8 cellular contexts compared by ENCODE assay signal in the genomic region with DNA sequence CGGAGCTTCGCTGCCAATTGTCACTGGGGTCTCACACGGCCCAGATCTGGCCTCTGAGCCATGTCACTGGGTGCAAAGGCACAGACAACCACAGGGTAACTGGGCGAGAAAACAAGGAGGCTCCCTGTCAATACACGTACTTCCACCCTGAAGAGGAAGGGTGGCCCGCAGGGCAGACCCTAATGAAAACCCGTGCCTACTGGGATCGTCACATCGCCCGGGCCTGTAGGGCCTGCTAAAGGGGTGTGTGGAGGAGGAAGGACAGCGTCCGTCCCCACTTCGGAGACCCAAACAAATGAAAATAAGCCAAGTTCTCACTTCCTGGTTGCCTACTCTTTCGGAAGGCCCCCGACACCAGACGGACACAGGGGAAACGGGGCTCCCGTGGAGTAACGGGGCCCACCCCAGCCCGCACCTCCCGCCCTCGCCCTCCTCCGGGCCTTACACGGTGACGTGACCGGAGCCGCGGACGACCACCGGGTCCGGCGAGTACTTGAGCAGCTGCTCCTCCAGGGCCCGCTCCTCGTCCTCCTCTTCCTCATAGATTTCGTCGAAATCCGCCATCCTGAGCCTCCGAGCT. TPM values are rescaled to one million over a fixed set of nuclear protein-coding genes. Genes with fewer than 3 reads are reported as not detected.
DNase-seq lines count a peak whose midpoint lies in the region; ATAC-seq and TF ChIP-seq lines count a peak whose summit lies in the region.

No MANE protein-coding gene starts in this region.

- H3K4me1 ChIP-seq in HUES6 (ENCODE audit: control insufficient read depth, insufficient read depth, low read length): peaks cover 28% of the 10 kb centered on the region

- TF ChIP-seq CTCF in mesothelial cell of epicardium (IDR thresholded peaks at IDR 0.05; ENCODE audit: unreplicated experiment): no peak

- H3K9me3 Mint-ChIP-seq in activated CD4-positive, alpha-beta T cell treated with anti-CD3 and anti-CD28 coated beads, Interleukin-2, amount 10 ng/mL, durations not matched to agents 7 days and 5 days: no peaks in the 10 kb centered on the region
- H3K9me3 Mint-ChIP-seq in mesothelial cell of epicardium: no peaks in the 10 kb centered on the region
- no peaks in the 10 kb centered on the region for H3K9me3 Mint-ChIP-seq in stimulated activated memory B cell treated with anti-CD40 and anti-IgM and Interleukin-4, amounts not matched to agents 10 μg/mL and 1 μg/mL and 100 μg/mL, for 72 hours

- peak overlapping the region; percentile 96 for H3K4me3 Mint-ChIP-seq in activated CD4-positive, alpha-beta T cell treated with anti-CD3 and anti-CD28 coated beads, Interleukin-2, amount 10 ng/mL, durations not matched to agents 7 days and 5 days
- peak overlapping the region; percentile 93 for H3K4me3 Mint-ChIP-seq in mesothelial cell of epicardium
- peak overlapping the region; percentile 90 for H3K4me3 Mint-ChIP-seq in stimulated activated memory B cell treated with anti-CD40 and anti-IgM and Interleukin-4, amounts not matched to agents 10 μg/mL and 1 μg/mL and 100 μg/mL, for 72 hours

- CTCF ChIA-PET in activated CD4-positive, alpha-beta T cell treated with anti-CD3 and anti-CD28 coated beads, Interleukin-2, amount 10 ng/mL, durations not matched to agents 7 days and 5 days (lab: Charles Lee): no interaction called here

- no peaks in the 10 kb centered on the region for H3K36me3 ChIP-seq in HUES6 (ENCODE audit: control insufficient read depth, insufficient read depth, low read length)

- peaks cover 44% of the 10 kb centered on the region for H3K4me1 Mint-ChIP-seq in activated CD4-positive, alpha-beta T cell treated with anti-CD3 and anti-CD28 coated beads, Interleukin-2, amount 10 ng/mL, durations not matched to agents 7 days and 5 days
- peaks cover 41% of the 10 kb centered on the region for H3K4me1 Mint-ChIP-seq in mesothelial cell of epicardium
- peaks cover 47% of the 10 kb centered on the region for H3K4me1 Mint-ChIP-seq in stimulated activated memory B cell treated with anti-CD40 and anti-IgM and Interleukin-4, amounts not matched to agents 10 μg/mL and 1 μg/mL and 100 μg/mL, for 72 hours

- H3K9ac ChIP-seq in HUES6 (ENCODE audit: low read length): peak overlapping the region; percentile 88

- peak; percentile 18 for ATAC-seq in GM21367 (IDR thresholded peaks at IDR 0.05; ENCODE audit: unreplicated experiment)
- peak; percentile 56 for ATAC-seq in stimulated activated memory B cell treated with anti-CD40 and anti-IgM and Interleukin-4, amounts not matched to agents 10 μg/mL and 1 μg/mL and 100 μg/mL, for 72 hours

- DNase-seq in Daoy (ENCODE audit: low read depth) (peak; percentile 13), mesothelial cell of epicardium (ENCODE audit: low spot score in 2 of 2, unreplicated experiment in 2 of 2) (peak in 1 of 2 experiments; percentile 23), COLO829 (ENCODE audit: low spot score) (no peak)
- DNase-seq in activated CD4-positive, alpha-beta T cell treated with anti-CD3 and anti-CD28 coated beads, Interleukin-2, amount 10 ng/mL, durations not matched to agents 7 days and 5 days: peak; percentile 31
- DNase-seq in effector CD8-positive, alpha-beta T cell (lab: John Stamatoyannopoulos, UW): peak; percentile 40

- peaks cover 24% of the 10 kb centered on the region for H3K36me3 Mint-ChIP-seq in activated CD4-positive, alpha-beta T cell treated with anti-CD3 and anti-CD28 coated beads, Interleukin-2, amount 10 ng/mL, durations not matched to agents 7 days and 5 days (ENCODE audit: low read depth)
- H3K36me3 Mint-ChIP-seq in mesothelial cell of epicardium: no peaks in the 10 kb centered on the region
- H3K36me3 Mint-ChIP-seq in stimulated activated memory B cell treated with anti-CD40 and anti-IgM and Interleukin-4, amounts not matched to agents 10 μg/mL and 1 μg/mL and 100 μg/mL, for 72 hours: peaks cover 6% of the 10 kb centered on the region

- H3K27me3 Mint-ChIP-seq in activated CD4-positive, alpha-beta T cell treated with anti-CD3 and anti-CD28 coated beads, Interleukin-2, amount 10 ng/mL, durations not matched to agents 7 days and 5 days: no peaks in the 10 kb centered on the region
- no peaks in the 10 kb centered on the region for H3K27me3 Mint-ChIP-seq in mesothelial cell of epicardium (ENCODE audit: low read depth)
- H3K27me3 Mint-ChIP-seq in stimulated activated memory B cell treated with anti-CD40 and anti-IgM and Interleukin-4, amounts not matched to agents 10 μg/mL and 1 μg/mL and 100 μg/mL, for 72 hours: no peaks in the 10 kb centered on the region

- no peaks in the 10 kb centered on the region for H3K9me3 ChIP-seq in HUES6 (ENCODE audit: control insufficient read depth, insufficient read depth, low read depth, low read length)

- H3K27ac Mint-ChIP-seq in activated CD4-positive, alpha-beta T cell treated with anti-CD3 and anti-CD28 coated beads, Interleukin-2, amount 10 ng/mL, durations not matched to agents 7 days and 5 days: peak overlapping the region; percentile 98
- H3K27ac Mint-ChIP-seq in mesothelial cell of epicardium: peak overlapping the region; percentile 96
- peak overlapping the region; percentile 96 for H3K27ac Mint-ChIP-seq in stimulated activated memory B cell treated with anti-CD40 and anti-IgM and Interleukin-4, amounts not matched to agents 10 μg/mL and 1 μg/mL and 100 μg/mL, for 72 hours

- POLR2A ChIA-PET in activated CD4-positive, alpha-beta T cell treated with anti-CD3 and anti-CD28 coated beads, Interleukin-2, amount 10 ng/mL, durations not matched to agents 7 days and 5 days (lab: Charles Lee): no interaction called here

- H3K27me3 ChIP-seq in HUES6 (ENCODE audit: control insufficient read depth, insufficient read depth, low read length): no peaks in the 10 kb centered on the region; the same call in 1 of the 2 replicates

- H3K27ac ChIP-seq in HUES6 (ENCODE audit: low read depth, low read length): peak overlapping the region; percentile 62; the same call in 1 of the 2 replicates

- peak overlapping the region; percentile 97 for H3K4me3 ChIP-seq in HUES6 (ENCODE audit: low read depth, low read length)

RNA-seq across cellular contexts. Expression of a gene that starts 0.6 kb away (rescaled TPM):
- 18.3 and 44.3 TPM in 2 replicates for total RNA-seq in Daoy (2014; rRNA removed; shearing (Covaris generic))
- 10 to 100 TPM; 18.2 to 18.9 TPM for total RNA-seq in activated CD4-positive, alpha-beta T cell treated with anti-CD3 and anti-CD28 coated beads, Interleukin-2, amount 10 ng/mL, durations not matched to agents 7 days and 5 days
- total RNA-seq in mesothelial cell of epicardium: 20.1 to 23.3 TPM (median 21.8 TPM) in 3 replicates

RNA-seq across cellular contexts. Expression of a gene that starts 36.1 kb away (rescaled TPM):
- not detected in 2 replicates for total RNA-seq in Daoy (2014; rRNA removed; shearing (Covaris generic))
- not detected for total RNA-seq in activated CD4-positive, alpha-beta T cell treated with anti-CD3 and anti-CD28 coated beads, Interleukin-2, amount 10 ng/mL, durations not matched to agents 7 days and 5 days
- total RNA-seq in mesothelial cell of epicardium: not detected in 3 replicates
